ENCODE assay signal across 8 cellular contexts in the genomic region with DNA sequence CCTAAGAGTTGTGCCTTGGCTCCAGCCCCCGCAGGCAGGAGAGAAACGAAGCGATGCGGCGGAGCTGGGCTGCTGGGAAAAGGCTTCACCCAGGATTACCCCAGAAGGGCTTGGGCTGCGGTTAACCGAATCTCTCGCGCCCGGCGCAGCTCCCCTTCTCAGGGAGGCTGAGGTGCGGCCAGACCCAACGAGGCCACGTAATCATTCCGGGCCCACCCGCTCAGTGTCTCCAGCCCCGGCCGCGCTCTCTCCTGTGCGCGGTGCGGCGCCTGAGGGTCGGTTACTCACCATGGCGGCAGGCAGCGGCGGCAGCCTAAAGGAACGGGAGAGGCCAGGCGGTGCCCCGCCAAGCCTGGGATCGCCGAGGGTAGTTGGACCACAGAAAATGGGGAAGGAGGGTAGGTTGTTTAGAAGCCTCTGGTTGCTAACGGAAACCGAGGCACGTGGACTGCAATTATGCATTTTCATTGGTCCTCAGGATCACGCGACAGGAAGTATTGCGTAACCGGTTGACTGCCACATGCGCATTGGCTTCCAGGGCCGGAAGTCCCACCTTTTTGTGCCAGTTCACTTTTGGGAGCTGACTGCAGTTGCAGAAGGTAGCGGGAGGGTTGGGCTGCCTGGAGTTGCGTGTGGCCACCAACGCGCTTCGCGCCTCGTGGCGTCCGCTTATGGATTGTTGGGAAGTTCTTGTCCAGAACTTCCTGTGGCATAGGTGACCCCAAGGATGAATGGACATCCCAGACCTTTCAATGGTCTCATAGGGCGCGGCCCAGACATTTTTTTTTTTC. TPM values are rescaled to one million over a fixed set of nuclear protein-coding genes. Genes with fewer than 3 reads are reported as not detected.
DNase-seq lines count a peak whose midpoint lies in the region; ATAC-seq and TF ChIP-seq lines count a peak whose summit lies in the region.

A gene with protein sequence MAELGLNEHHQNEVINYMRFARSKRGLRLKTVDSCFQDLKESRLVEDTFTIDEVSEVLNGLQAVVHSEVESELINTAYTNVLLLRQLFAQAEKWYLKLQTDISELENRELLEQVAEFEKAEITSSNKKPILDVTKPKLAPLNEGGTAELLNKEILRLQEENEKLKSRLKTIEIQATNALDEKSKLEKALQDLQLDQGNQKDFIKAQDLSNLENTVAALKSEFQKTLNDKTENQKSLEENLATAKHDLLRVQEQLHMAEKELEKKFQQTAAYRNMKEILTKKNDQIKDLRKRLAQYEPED (minus strand): TSS at position 419 of the 791 bp plus-strand sequence. CDS start 128 bp downstream, at position 291.

- no peak for TF ChIP-seq CTCF in OCI-LY7 (conservative IDR thresholded peaks at IDR 0.05; ENCODE audit: low read length)

- H3K79me2 ChIP-seq in OCI-LY7 (ENCODE audit: insufficient read depth, low read depth, low read length), result no peaks in the 10 kb centered on the region

- H3K4me3 ChIP-seq in CD8-positive, alpha-beta memory T cell (ENCODE audit: low read length), result peak within 1 kb of the TSS; percentile 78
- H3K4me3 ChIP-seq in OCI-LY7 (ENCODE audit: low read depth, low read length, poor library complexity, severe bottlenecking), result peak within 1 kb of the TSS; percentile 72
- H3K4me3 ChIP-seq in mononuclear cell (ENCODE audit: low read length), result peak within 1 kb of the TSS; percentile 67

- intact Hi-C loops in OCI-LY7 (cut with micrococcal nuclease; ENCODE audit: unreplicated experiment), result loop anchor here (5.0 kb wide), 1 partner anchor 65 kb away; no protein-coding TSS in a partner anchor

- no TSS peak for BruUV-seq in OCI-LY7 (replicated peaks; lab: Mats Ljungman, UMichigan)

- H3K4me3 Mint-ChIP-seq in CD8-positive, alpha-beta memory T cell, result peak within 1 kb of the TSS; percentile 91 to 98 (median 94)

- peak; percentile 74 to 95 (median 88) for DNase-seq in CD8-positive, alpha-beta memory T cell
- peak; percentile 90 for DNase-seq in HuH-7 (ENCODE audit: low spot score)
- peak; percentile 86 for DNase-seq in OCI-LY7 (ENCODE audit: low spot score)
- peak; percentile 89 for DNase-seq in activated T-cell treated with anti-CD3 and anti-CD28 coated beads for 24 hours (ENCODE audit: low read depth)
- DNase-seq in epithelial cell of prostate (ENCODE audit: low read depth, low spot score), result peak; percentile 82
- peak; percentile 72 to 75 for DNase-seq in stimulated activated CD8-positive, alpha-beta memory T cell treated with anti-CD3 and anti-CD28 coated beads, Interleukin-2, amount 100 ng/mL, for 1 hour (ENCODE audit: low read depth in 2 of 2)

- H3K27me3 ChIP-seq in CD8-positive, alpha-beta memory T cell (ENCODE audit: insufficient read depth, low read length, poor library complexity, severe bottlenecking), result no peaks in the 10 kb centered on the region
- no peaks in the 10 kb centered on the region for H3K27me3 ChIP-seq in mononuclear cell (ENCODE audit: insufficient read depth, low read length)

- H3K4me2 ChIP-seq in OCI-LY7 (ENCODE audit: low read length), result peak within 1 kb of the TSS; percentile 70

- peaks cover 0 to 6% of the 10 kb centered on the region in 2 donors for H3K27me3 Mint-ChIP-seq in CD8-positive, alpha-beta memory T cell

- H3K36me3 ChIP-seq in CD8-positive, alpha-beta memory T cell (ENCODE audit: insufficient read depth, low read length), result no peaks in the 10 kb centered on the region
- H3K36me3 ChIP-seq in OCI-LY7 (ENCODE audit: insufficient read depth, low read length), result no peaks in the 10 kb centered on the region

- H3K9me3 ChIP-seq in CD8-positive, alpha-beta memory T cell (ENCODE audit: low read length), result no peaks in the 10 kb centered on the region
- H3K9me3 ChIP-seq in OCI-LY7 (ENCODE audit: low read length) (no peaks in the 10 kb centered on the region), mononuclear cell (ENCODE audit: low read depth, low read length) (no peaks in the 10 kb centered on the region)

- no peaks in the 10 kb centered on the region for H3K9me2 ChIP-seq in OCI-LY7 (ENCODE audit: insufficient read depth, low read length)

- H3K27ac Mint-ChIP-seq in CD8-positive, alpha-beta memory T cell, result peak within 1 kb of the TSS; percentile 87 to 98 (median 96)

- peaks cover under 1 to 15% (median 3%) of the 10 kb centered on the region in 3 donors for H3K36me3 Mint-ChIP-seq in CD8-positive, alpha-beta memory T cell

- H3K9me3 Mint-ChIP-seq in CD8-positive, alpha-beta memory T cell, result no peaks in the 10 kb centered on the region

- peak within 1 kb of the TSS; percentile 87 for H3K27ac ChIP-seq in CD8-positive, alpha-beta memory T cell (ENCODE audit: low read depth, low read length)
- H3K27ac ChIP-seq in OCI-LY7 (ENCODE audit: low read depth, low read length, poor library complexity, severe bottlenecking), result no peak within 1 kb of the TSS
- H3K27ac ChIP-seq in epithelial cell of prostate, result no peak within 1 kb of the TSS

- peak within 1 kb of the TSS; percentile 59 for H2AFZ ChIP-seq in OCI-LY7 (ENCODE audit: low read length)

- peak; percentile 76 for ATAC-seq in GM21367 (IDR thresholded peaks at IDR 0.05; ENCODE audit: unreplicated experiment)

- H3K4me1 Mint-ChIP-seq in CD8-positive, alpha-beta memory T cell, result peaks cover 20 to 44% (median 21%) of the 10 kb centered on the region in 3 donors

- POLR2A ChIA-PET in CD8-positive, alpha-beta memory T cell (lab: Charles Lee), result interaction anchor here (0.6 to 1.4 kb wide), 4 partner anchors 14 to 30 kb away, joined by 3 to 4 read pairs (median 4); no protein-coding TSS in a partner anchor
- POLR2A ChIA-PET in OCI-LY7 (lab: Charles Lee), result interaction anchor here (0.7 to 1.3 kb wide), 4 partner anchors 9 to 346 kb away, joined by 3 to 4 read pairs (median 3); no protein-coding TSS in a partner anchor

- CTCF ChIA-PET in CD8-positive, alpha-beta memory T cell (lab: Charles Lee), result interaction anchor here (0.7 to 2.5 kb wide), 10 partner anchors 11 to 134 kb away, joined by 3 to 11 read pairs (median 3); no protein-coding TSS in a partner anchor
- CTCF ChIA-PET in OCI-LY7 (lab: Charles Lee; ENCODE audit: unreplicated experiment), result no interaction called here

- no peaks in the 10 kb centered on the region for H4K20me1 ChIP-seq in OCI-LY7 (ENCODE audit: insufficient read depth, low read length)

- H3K4me1 ChIP-seq in CD8-positive, alpha-beta memory T cell (ENCODE audit: insufficient read depth, low read length), result peaks cover 15% of the 10 kb centered on the region
- peaks cover 6% of the 10 kb centered on the region for H3K4me1 ChIP-seq in OCI-LY7 (ENCODE audit: insufficient read depth, low read length, poor library complexity, severe bottlenecking)
- H3K4me1 ChIP-seq in mononuclear cell (ENCODE audit: insufficient read depth, low read length), result peaks cover 16% of the 10 kb centered on the region

RNA-seq across cellular contexts. Expression of the gene that starts here (rescaled TPM):
- total RNA-seq in CD8-positive, alpha-beta memory T cell, result 10 to 100 TPM in 1 of 2 experiments, 1 to 10 TPM in 1; 9.0 to 11.4 TPM
- polyA plus RNA-seq in CD8-positive, alpha-beta memory T cell, result 8.9 TPM
- total RNA-seq in OCI-LY7 (2014; rRNA removed; shearing (Covaris generic)), result 3.2 and 4.5 TPM in 2 replicates
- total RNA-seq in OCI-LY7 (2022), result 8.7 and 9.7 TPM in 2 replicates
- total RNA-seq in mononuclear cell, result 8.5 TPM
